Comparison of ENCODE assay signal across 25 cellular contexts in the genomic region with DNA sequence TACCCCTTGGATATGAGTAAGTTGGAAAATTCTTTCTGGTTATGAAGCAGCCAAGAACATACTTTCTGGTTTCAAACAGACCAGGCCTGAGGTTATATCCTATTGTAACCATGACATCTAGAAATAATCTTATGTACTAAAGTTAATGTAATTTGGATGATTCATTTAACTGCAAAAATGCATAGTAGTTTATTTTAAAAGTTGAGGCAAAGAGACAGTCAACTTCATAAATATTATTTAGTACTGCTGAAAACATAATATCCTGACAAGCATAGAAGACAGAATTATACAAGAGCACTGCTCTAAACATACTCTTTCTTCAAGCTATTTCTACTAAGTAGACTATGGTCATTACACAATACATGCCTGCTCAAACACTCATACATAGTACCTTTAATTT. TPM values are rescaled to one million over a fixed set of nuclear protein-coding genes. Genes with fewer than 3 reads are reported as not detected.
DNase-seq lines count a peak whose midpoint lies in the region; ATAC-seq and TF ChIP-seq lines count a peak whose summit lies in the region.
"Had no signal": no experiment of that assay in that cellular context is flagged by ENCODE, and none has a peak within 500 bp of the region (broad histone marks: within the 10 kb centered on the region; RNA-seq: fewer than 3 reads in every experiment).

No MANE protein-coding gene starts in this region.

- TF ChIP-seq CTCF in fibroblast of lung (conservative IDR thresholded peaks at IDR 0.05 in 1 of 2, IDR thresholded peaks at IDR 0.05 in 1 of 2; ENCODE audit: low read depth in 1 of 2, low read length in 2 of 2) (no peak), gastroesophageal sphincter (IDR thresholded peaks at IDR 0.05) (no peak), hepatocyte (IDR thresholded peaks at IDR 0.05; ENCODE audit: poor library complexity) (no peak)

- H3K27me3 ChIP-seq in adipocyte (replicated peaks; ENCODE audit: control insufficient read depth, insufficient read depth, low read length) (no peaks in the 10 kb centered on the region), fibroblast of lung (ENCODE audit: control insufficient read depth, insufficient read depth, low read length) (no peaks in the 10 kb centered on the region), gastroesophageal sphincter (no peaks in the 10 kb centered on the region), hepatocyte (no peaks in the 10 kb centered on the region)
- H3K27me3 ChIP-seq: BE2C, esophagus squamous epithelium had no signal

- peak overlapping the region; percentile 11 for H3K4me2 ChIP-seq in fibroblast of lung (ENCODE audit: extremely low read depth, insufficient read depth, low read length)
- H3K4me2 ChIP-seq in hepatocyte: no peak overlapping the region

- H3K9me2 ChIP-seq in hepatocyte (replicated peaks; ENCODE audit: insufficient read depth): no peaks in the 10 kb centered on the region

- H2AFZ ChIP-seq in fibroblast of lung (ENCODE audit: low read length) (no peak overlapping the region), hepatocyte (no peak overlapping the region)

- peaks cover 2% of the 10 kb centered on the region for H3K4me1 ChIP-seq in adipocyte (ENCODE audit: control insufficient read depth, insufficient read depth, low read length)
- H3K4me1 ChIP-seq in fibroblast of lung (ENCODE audit: control insufficient read depth, extremely low read depth, insufficient read depth, low read length): no peaks in the 10 kb centered on the region
- no peaks in the 10 kb centered on the region for H3K4me1 ChIP-seq in gastroesophageal sphincter
- no peaks in the 10 kb centered on the region for H3K4me1 ChIP-seq in hepatocyte (ENCODE audit: insufficient read depth)
- H3K4me1 ChIP-seq: BE2C, esophagus squamous epithelium, prostate gland had no signal

- H3K36me3 ChIP-seq in adipocyte (ENCODE audit: control insufficient read depth, insufficient read depth, low read length, severe bottlenecking): peaks cover 39% of the 10 kb centered on the region
- no peaks in the 10 kb centered on the region for H3K36me3 ChIP-seq in fibroblast of lung (ENCODE audit: control insufficient read depth, insufficient read depth, low read length)
- peaks cover 0 to 1% of the 10 kb centered on the region in 2 donors for H3K36me3 ChIP-seq in gastroesophageal sphincter
- H3K36me3 ChIP-seq in hepatocyte (replicated peaks; ENCODE audit: insufficient read depth, low read depth): no peaks in the 10 kb centered on the region
- H3K36me3 ChIP-seq: BE2C, prostate gland had no signal

- no peak overlapping the region for H3K4me3 Mint-ChIP-seq in activated CD4-positive, alpha-beta T cell treated with anti-CD3 and anti-CD28 coated beads for 36 hours
- H3K4me3 Mint-ChIP-seq: activated CD8-positive, alpha-beta T cell treated with anti-CD3 and anti-CD28 coated beads for 36 hours; activated naive CD8-positive, alpha-beta T cell treated with anti-CD3 and anti-CD28 coated beads, Interleukin-2, amount 10 ng/mL, durations not matched to agents 7 days and 5 days; dendritic cell treated with granulocyte-macrophage colony-stimulating factor and Interleukin-4, amounts not matched to agents 40 ng/mL and 50 ng/mL, for 4 days; WTC11 had no signal

- no peak for TF ChIP-seq POLR2A in gastroesophageal sphincter (IDR thresholded peaks at IDR 0.05)

- H4K20me1 ChIP-seq in fibroblast of lung (ENCODE audit: control insufficient read depth, extremely low read depth, insufficient read depth, low read length): no peaks in the 10 kb centered on the region
- no peaks in the 10 kb centered on the region for H4K20me1 ChIP-seq in hepatocyte (ENCODE audit: insufficient read depth, poor library complexity, severe bottlenecking)

- H3K4me3 ChIP-seq in adipocyte (ENCODE audit: low read length) (no peak overlapping the region), fibroblast of lung (replicated peaks in 1 of 4; ENCODE audit: control extremely low read depth in 1 of 4, insufficient read depth in 1 of 4, low read depth in 3 of 4, low read length in 4 of 4) (no peak overlapping the region), gastroesophageal sphincter (no peak overlapping the region), hepatocyte (no peak overlapping the region)
- H3K4me3 ChIP-seq: esophagus squamous epithelium, prostate gland had no signal

- POLR2A ChIA-PET in activated CD4-positive, alpha-beta T cell treated with anti-CD3 and anti-CD28 coated beads for 36 hours (lab: Charles Lee): no interaction called here

- no peaks in the 10 kb centered on the region for H3K27me3 Mint-ChIP-seq in activated CD4-positive, alpha-beta T cell treated with anti-CD3 and anti-CD28 coated beads for 36 hours
- H3K27me3 Mint-ChIP-seq: activated CD8-positive, alpha-beta T cell treated with anti-CD3 and anti-CD28 coated beads for 36 hours; activated naive CD8-positive, alpha-beta T cell treated with anti-CD3 and anti-CD28 coated beads, Interleukin-2, amount 10 ng/mL, durations not matched to agents 7 days and 5 days; dendritic cell treated with granulocyte-macrophage colony-stimulating factor and Interleukin-4, amounts not matched to agents 40 ng/mL and 50 ng/mL, for 4 days had no signal

- CTCF ChIA-PET in activated CD4-positive, alpha-beta T cell treated with anti-CD3 and anti-CD28 coated beads for 36 hours (lab: Charles Lee): no interaction called here

- H3K79me2 ChIP-seq in fibroblast of lung (ENCODE audit: control insufficient read depth, insufficient read depth, low read length): no peaks in the 10 kb centered on the region
- no peaks in the 10 kb centered on the region for H3K79me2 ChIP-seq in hepatocyte

- H3K27ac ChIP-seq in fibroblast of lung (ENCODE audit: insufficient read depth, low read length) (no peak overlapping the region), gastroesophageal sphincter (no peak overlapping the region), hepatocyte (no peak overlapping the region)
- H3K27ac ChIP-seq: esophagus squamous epithelium, prostate gland had no signal

- ATAC-seq in activated CD4-positive, alpha-beta T cell treated with anti-CD3 and anti-CD28 coated beads for 36 hours: no peak
- no peak for ATAC-seq in gastroesophageal sphincter
- no peak for ATAC-seq in GM18858 (IDR thresholded peaks at IDR 0.05; ENCODE audit: unreplicated experiment)
- ATAC-seq: activated CD8-positive, alpha-beta T cell treated with anti-CD3 and anti-CD28 coated beads for 36 hours; WTC11 had no signal

- H3K36me3 Mint-ChIP-seq in activated CD4-positive, alpha-beta T cell treated with anti-CD3 and anti-CD28 coated beads for 36 hours (ENCODE audit: low read depth): peaks cover 12% of the 10 kb centered on the region

- no peak for TF ChIP-seq EP300 in gastroesophageal sphincter (IDR thresholded peaks at IDR 0.05)

- H3K9ac ChIP-seq in adipocyte (ENCODE audit: low read length) (no peak overlapping the region), fibroblast of lung (ENCODE audit: insufficient read depth, low read length) (no peak overlapping the region)

- intact Hi-C loops in activated CD4-positive, alpha-beta T cell treated with anti-CD3 and anti-CD28 coated beads for 36 hours (cut with DNase I, micrococcal nuclease): no loop called here

- H3K4me1 Mint-ChIP-seq in activated CD4-positive, alpha-beta T cell treated with anti-CD3 and anti-CD28 coated beads for 36 hours: peaks cover 8% of the 10 kb centered on the region
- H3K4me1 Mint-ChIP-seq: WTC11 had no signal

- H3K27ac Mint-ChIP-seq in activated CD4-positive, alpha-beta T cell treated with anti-CD3 and anti-CD28 coated beads for 36 hours: peak overlapping the region; percentile 33
- H3K27ac Mint-ChIP-seq: activated CD8-positive, alpha-beta T cell treated with anti-CD3 and anti-CD28 coated beads for 36 hours; activated naive CD8-positive, alpha-beta T cell treated with anti-CD3 and anti-CD28 coated beads, Interleukin-2, amount 10 ng/mL, durations not matched to agents 7 days and 5 days; dendritic cell treated with granulocyte-macrophage colony-stimulating factor and Interleukin-4, amounts not matched to agents 40 ng/mL and 50 ng/mL, for 4 days; WTC11 had no signal

- H3K9me3 Mint-ChIP-seq in activated CD4-positive, alpha-beta T cell treated with anti-CD3 and anti-CD28 coated beads for 36 hours (ENCODE audit: low read depth): no peaks in the 10 kb centered on the region
- H3K9me3 Mint-ChIP-seq: activated CD8-positive, alpha-beta T cell treated with anti-CD3 and anti-CD28 coated beads for 36 hours; activated naive CD8-positive, alpha-beta T cell treated with anti-CD3 and anti-CD28 coated beads, Interleukin-2, amount 10 ng/mL, durations not matched to agents 7 days and 5 days; dendritic cell treated with granulocyte-macrophage colony-stimulating factor and Interleukin-4, amounts not matched to agents 40 ng/mL and 50 ng/mL, for 4 days; WTC11 had no signal

- DNase-seq in activated CD4-positive, alpha-beta T cell treated with anti-CD3 and anti-CD28 coated beads for 36 hours: no peak
- no peak for DNase-seq in activated CD4-positive, alpha-beta T cell treated with anti-CD3 and anti-CD28 coated beads, Interleukin-2, amount 50 U/mL, for 48 hours
- DNase-seq in adipocyte (ENCODE audit: low read depth): peak; percentile 75
- DNase-seq in fibroblast of lung (ENCODE audit: low read depth in 2 of 2): peak; percentile 47 to 78
- DNase-seq in hepatocyte (ENCODE audit: low spot score): no peak
- DNase-seq in Ammon's horn (ENCODE audit: low spot score): no peak
- DNase-seq: activated CD8-positive, alpha-beta T cell treated with anti-CD3 and anti-CD28 coated beads for 36 hours; activated effector memory CD4-positive, alpha-beta T cell treated with Interleukin-2 at 50 U/mL for 16 hours; activated naive CD8-positive, alpha-beta T cell treated with anti-CD3 and anti-CD28 coated beads, Interleukin-2, amount 10 ng/mL, durations not matched to agents 7 days and 5 days; activated T-cell treated with anti-CD3 and anti-CD28 coated beads for 4 hours; BE2C; esophagus squamous epithelium; GDM1; head of caudate nucleus; NCI-H1105; NCI-H2029 treated with DMSO at 0.1 percent for 48 hours; NCI-H2227 treated with DMSO at 0.1 percent for 48 hours; trophoblast cell had no signal

- H3K9me3 ChIP-seq in adipocyte (ENCODE audit: control insufficient read depth, low read length) (no peaks in the 10 kb centered on the region), fibroblast of lung (ENCODE audit: control insufficient read depth, insufficient read depth, low read depth, low read length) (no peaks in the 10 kb centered on the region), gastroesophageal sphincter (no peaks in the 10 kb centered on the region), hepatocyte (ENCODE audit: low read depth) (no peaks in the 10 kb centered on the region)
- H3K9me3 ChIP-seq: BE2C, esophagus squamous epithelium, prostate gland had no signal

RNA-seq across cellular contexts. Expression of gene ODF2L, which starts 25.5 kb away (rescaled TPM):
- 10 to 100 TPM; 18.8 to 27.3 TPM for total RNA-seq in activated CD4-positive, alpha-beta T cell treated with anti-CD3 and anti-CD28 coated beads for 36 hours
- total RNA-seq in fibroblast of lung: 25.9 and 27.0 TPM in 2 replicates
- 14.1 and 16.7 TPM in 2 replicates for polyA plus RNA-seq in fibroblast of lung
- 11.3 and 11.6 TPM in 2 replicates for polyA plus RNA-seq in fibroblast of lung (2012)
- 1.6 and 1.7 TPM in 2 replicates for polyA minus RNA-seq in fibroblast of lung (ENCODE audit: low replicate concordance)
- 10 to 100 TPM in 3 of 4 donors, 1 to 10 TPM in 1; 9.2 to 30.8 (median 21.4) TPM for total RNA-seq in gastroesophageal sphincter
- total RNA-seq in hepatocyte: 58.8 and 58.9 TPM in 2 replicates
- polyA plus RNA-seq in hepatocyte: 32.4 and 36.7 TPM in 2 replicates

RNA-seq across cellular contexts. Expression of gene CLCA2, which starts 53.3 kb away (rescaled TPM):
- not detected for total RNA-seq in activated CD4-positive, alpha-beta T cell treated with anti-CD3 and anti-CD28 coated beads for 36 hours
- total RNA-seq in fibroblast of lung (3.5 and 9.2 TPM in 2 replicates), gastroesophageal sphincter (10 to 100 TPM in 1 of 4 donors, 1 to 10 TPM in 1, under 1 TPM in 1, not detected in 1; 0.19 to 38.3 (median 1.7) TPM), hepatocyte (0.08 TPM in 1 of 2 replicates, not detected in the other)
- polyA plus RNA-seq in fibroblast of lung (0.94 and 1.2 TPM in 2 replicates), hepatocyte (0.34 and 0.41 TPM in 2 replicates)
- 0.68 and 0.69 TPM in 2 replicates for polyA plus RNA-seq in fibroblast of lung (2012)
- polyA minus RNA-seq in fibroblast of lung (ENCODE audit: low replicate concordance): 0.31 TPM in 1 of 2 replicates, not detected in the other
- total RNA-seq: activated CD8-positive, alpha-beta T cell treated with anti-CD3 and anti-CD28 coated beads for 36 hours; activated naive CD8-positive, alpha-beta T cell treated with anti-CD3 and anti-CD28 coated beads, Interleukin-2, amount 10 ng/mL, durations not matched to agents 7 days and 5 days; H1; OCI-LY7 had no signal
- polyA plus RNA-seq: H1 had no signal

Comparison
In these comparisons a context has a peak if more than half of its experiments do, and no peak if none do; other contexts are left out.
1. DNase-seq: peak in adipocyte (single experiment) and fibroblast of lung (2 of 2); none in activated CD4-positive, alpha-beta T cell treated with anti-CD3 and anti-CD28 coated beads for 36 hours (single experiment), activated CD4-positive, alpha-beta T cell treated with anti-CD3 and anti-CD28 coated beads, Interleukin-2, amount 50 U/mL, for 48 hours (0 of 2), hepatocyte (single experiment) and Ammon's horn (single experiment).